11 cellular contexts compared by ENCODE assay signal in genomic region chr1:26094677-26095383, GRCh38. TPM values are rescaled to one million over a fixed set of nuclear protein-coding genes. Genes with fewer than 3 reads are reported as not detected.
DNase-seq lines count a peak whose midpoint lies in the region; ATAC-seq and TF ChIP-seq lines count a peak whose summit lies in the region.
"Had no signal": no experiment of that assay in that cellular context is flagged by ENCODE, and none has a peak within 500 bp of the region (broad histone marks: within the 10 kb centered on the region; RNA-seq: fewer than 3 reads in every experiment).

No MANE protein-coding gene starts in this region.

- no peak for ATAC-seq in GM21576 (IDR thresholded peaks at IDR 0.05; ENCODE audit: unreplicated experiment)
- no peak for ATAC-seq in mucosa of descending colon

- H3K4me3 ChIP-seq in GM23248 (no peak overlapping the region), cardiac muscle cell (no peak overlapping the region), retinal pigment epithelial cell (ENCODE audit: low read length) (no peak overlapping the region), mucosa of descending colon (no peak overlapping the region)
- H3K4me3 ChIP-seq: prostate gland, suprapubic skin had no signal

- no peaks in the 10 kb centered on the region for H3K9me3 Mint-ChIP-seq in activated CD4-positive, alpha-beta T cell treated with anti-CD3 and anti-CD28 coated beads, Interleukin-2, amount 10 ng/mL, durations not matched to agents 7 days and 5 days
- H3K9me3 Mint-ChIP-seq: dendritic cell treated with granulocyte-macrophage colony-stimulating factor and Interleukin-4, amounts not matched to agents 40 ng/mL and 50 ng/mL, for 4 days had no signal

- H3K27ac Mint-ChIP-seq in activated CD4-positive, alpha-beta T cell treated with anti-CD3 and anti-CD28 coated beads, Interleukin-2, amount 10 ng/mL, durations not matched to agents 7 days and 5 days = no peak overlapping the region
- H3K27ac Mint-ChIP-seq: dendritic cell treated with granulocyte-macrophage colony-stimulating factor and Interleukin-4, amounts not matched to agents 40 ng/mL and 50 ng/mL, for 4 days had no signal

- no peak overlapping the region for H3K4me3 Mint-ChIP-seq in activated CD4-positive, alpha-beta T cell treated with anti-CD3 and anti-CD28 coated beads, Interleukin-2, amount 10 ng/mL, durations not matched to agents 7 days and 5 days
- H3K4me3 Mint-ChIP-seq: dendritic cell treated with granulocyte-macrophage colony-stimulating factor and Interleukin-4, amounts not matched to agents 40 ng/mL and 50 ng/mL, for 4 days had no signal

- H3K27me3 Mint-ChIP-seq in activated CD4-positive, alpha-beta T cell treated with anti-CD3 and anti-CD28 coated beads, Interleukin-2, amount 10 ng/mL, durations not matched to agents 7 days and 5 days = peaks cover 37% of the 10 kb centered on the region

- H3K9me2 ChIP-seq in GM23248 (ENCODE audit: insufficient read depth) = no peaks in the 10 kb centered on the region

- peaks cover 18% of the 10 kb centered on the region for H3F3A ChIP-seq in GM23248 (ENCODE audit: insufficient read depth)

- H3K27me3 ChIP-seq in GM23248 (replicated peaks; ENCODE audit: insufficient read depth) (peaks cover 42% of the 10 kb centered on the region), cardiac muscle cell (no peaks in the 10 kb centered on the region)

- H3K9me3 ChIP-seq in GM23248 (ENCODE audit: low read depth) (no peaks in the 10 kb centered on the region), cardiac muscle cell (ENCODE audit: low read depth) (no peaks in the 10 kb centered on the region), mucosa of descending colon (no peaks in the 10 kb centered on the region)
- H3K9me3 ChIP-seq: prostate gland, suprapubic skin had no signal

- H3K27ac ChIP-seq in GM23248 (no peak overlapping the region), cardiac muscle cell (peak overlapping the region; percentile 98)
- H3K27ac ChIP-seq: prostate gland, suprapubic skin had no signal

- 23 to 25% methylated on average over 17 of the region's 17 CpGs for WGBS in GM23248 (ENCODE audit: low coverage in 1 of 2, low lambda C conversion rate in 2 of 2, missing lambda C conversion rate in 2 of 2), 2 experiments

- H3K4me1 Mint-ChIP-seq in activated CD4-positive, alpha-beta T cell treated with anti-CD3 and anti-CD28 coated beads, Interleukin-2, amount 10 ng/mL, durations not matched to agents 7 days and 5 days = peaks cover 9% of the 10 kb centered on the region

- no peaks in the 10 kb centered on the region for H3K36me3 ChIP-seq in GM23248 (ENCODE audit: low read depth)
- no peaks in the 10 kb centered on the region for H3K36me3 ChIP-seq in cardiac muscle cell
- no peaks in the 10 kb centered on the region for H3K36me3 ChIP-seq in mucosa of descending colon (ENCODE audit: low read depth)
- H3K36me3 ChIP-seq: prostate gland, suprapubic skin had no signal

- peak; percentile 29 for TF ChIP-seq CTCF in cardiac muscle cell (IDR thresholded peaks at IDR 0.05; ENCODE audit: low read depth, low read length)
- TF ChIP-seq CTCF in retinal pigment epithelial cell (conservative IDR thresholded peaks at IDR 0.05; ENCODE audit: low read depth, low read length) = peak; percentile 23
- TF ChIP-seq CTCF in mucosa of descending colon (IDR thresholded peaks at IDR 0.05) = no peak

- H3K9ac ChIP-seq in GM23248 = no peak overlapping the region

- H3K36me3 Mint-ChIP-seq in activated CD4-positive, alpha-beta T cell treated with anti-CD3 and anti-CD28 coated beads, Interleukin-2, amount 10 ng/mL, durations not matched to agents 7 days and 5 days (ENCODE audit: low read depth) = no peaks in the 10 kb centered on the region

- CTCF ChIA-PET in activated CD4-positive, alpha-beta T cell treated with anti-CD3 and anti-CD28 coated beads, Interleukin-2, amount 10 ng/mL, durations not matched to agents 7 days and 5 days (lab: Charles Lee) = interaction anchor here (0.7 kb wide), 1 partner anchor 45 kb away, joined by 5 read pairs; no protein-coding TSS in a partner anchor

- H3K4me1 ChIP-seq in GM23248 (ENCODE audit: insufficient read depth) (peaks cover 12% of the 10 kb centered on the region), cardiac muscle cell (ENCODE audit: low read depth) (peaks cover 41% of the 10 kb centered on the region), mucosa of descending colon (ENCODE audit: low read depth) (no peaks in the 10 kb centered on the region)
- H3K4me1 ChIP-seq: prostate gland had no signal

- in situ Hi-C loops in GM23248 (cut with MboI) = no loop called here

- H4K20me1 ChIP-seq in GM23248 (ENCODE audit: insufficient read depth) = no peaks in the 10 kb centered on the region

- intact Hi-C loops in mucosa of descending colon (cut with DNase I, micrococcal nuclease) = no loop called here

- POLR2A ChIA-PET in activated CD4-positive, alpha-beta T cell treated with anti-CD3 and anti-CD28 coated beads, Interleukin-2, amount 10 ng/mL, durations not matched to agents 7 days and 5 days (lab: Charles Lee) = no interaction called here

- H2AFZ ChIP-seq in GM23248 = peak overlapping the region; percentile 66; the same call in 1 of the 2 replicates

- DNase-seq in GM23248 (peak; percentile 18), cardiac muscle cell (ENCODE audit: low read depth in 1 of 2, low spot score in 1 of 2) (peak; percentile 36 to 68), retinal pigment epithelial cell (ENCODE audit: low read depth) (no peak), mucosa of descending colon (no peak)
- DNase-seq in activated CD4-positive, alpha-beta T cell treated with anti-CD3 and anti-CD28 coated beads, Interleukin-2, amount 10 ng/mL, durations not matched to agents 7 days and 5 days = no peak
- DNase-seq in stimulated activated naive CD4-positive, alpha-beta T cell (lab: John Stamatoyannopoulos, UW) = no peak

- no peak overlapping the region for H3K4me2 ChIP-seq in GM23248 (ENCODE audit: unreplicated experiment)

- no peaks in the 10 kb centered on the region for H3K79me2 ChIP-seq in GM23248 (ENCODE audit: insufficient read depth)

TF ChIP-seq in PFSK-1, 5 proteins besides CTCF, POLR2A, EP300 and RAD21:
- TF ChIP-seq FOXP2 (optimal IDR thresholded peaks at IDR 0.05; ENCODE audit: borderline replicate concordance, extremely low read depth, extremely low read length, insufficient read depth) = peak; percentile 33
- no peak for TF ChIP-seq SIN3A (IDR thresholded peaks at IDR 0.05; ENCODE audit: borderline replicate concordance, insufficient read depth, low read length)

RNA-seq across cellular contexts. Expression of gene PDIK1L, which starts 16.8 kb away (rescaled TPM):
- 6.6 and 6.8 TPM in 2 replicates for total RNA-seq in GM23248 (2014; rRNA removed; shearing (Covaris generic))
- polyA plus RNA-seq in GM23248 (2016; fragmentation: Nextera tagmentation; extraction: Ambion mirVana) (2.9 and 3.5 TPM in 2 replicates), cardiac muscle cell (4.2 and 7.1 TPM in 2 replicates)
- polyA plus RNA-seq in PFSK-1 (2012; ENCODE audit: insufficient read length, low read depth) = 4.7 TPM
- total RNA-seq in cardiac muscle cell (3.7 and 8.5 TPM in 2 replicates), mucosa of descending colon (10 to 100 TPM; 12.9 to 17.0 (median 15.0) TPM)
- 10 to 100 TPM; 21.0 to 25.8 TPM for total RNA-seq in activated CD4-positive, alpha-beta T cell treated with anti-CD3 and anti-CD28 coated beads, Interleukin-2, amount 10 ng/mL, durations not matched to agents 7 days and 5 days

RNA-seq across cellular contexts. Expression of gene TRIM63, which starts 27.4 kb away (rescaled TPM):
- total RNA-seq in GM23248 (2014; rRNA removed; shearing (Covaris generic)) = not detected in 2 replicates
- not detected in 2 replicates for polyA plus RNA-seq in GM23248 (2016; fragmentation: Nextera tagmentation; extraction: Ambion mirVana)
- polyA plus RNA-seq in PFSK-1 (2012; ENCODE audit: insufficient read length, low read depth) = not detected
- 29.4 and 39.6 TPM in 2 replicates for total RNA-seq in cardiac muscle cell
- polyA plus RNA-seq in cardiac muscle cell = 25.8 and 32.8 TPM in 2 replicates
- total RNA-seq in activated CD4-positive, alpha-beta T cell treated with anti-CD3 and anti-CD28 coated beads, Interleukin-2, amount 10 ng/mL, durations not matched to agents 7 days and 5 days = under 1 TPM; 0.10 TPM
- total RNA-seq in mucosa of descending colon = under 1 TPM in 2 of 3 donors, not detected in 1; 0.22 TPM

RNA-seq across cellular contexts. Expression of gene SLC30A2, which starts 48.9 kb away (rescaled TPM):
- not detected in 2 replicates for total RNA-seq in GM23248 (2014; rRNA removed; shearing (Covaris generic))
- polyA plus RNA-seq in GM23248 (2016; fragmentation: Nextera tagmentation; extraction: Ambion mirVana) (0.14 TPM in 1 of 2 replicates, not detected in the other), cardiac muscle cell (0.16 and 1.8 TPM in 2 replicates)
- not detected for polyA plus RNA-seq in PFSK-1 (2012; ENCODE audit: insufficient read length, low read depth)
- total RNA-seq in cardiac muscle cell (1.3 and 1.5 TPM in 2 replicates), mucosa of descending colon (under 1 TPM; 0.12 to 0.14 (median 0.13) TPM)
- total RNA-seq in activated CD4-positive, alpha-beta T cell treated with anti-CD3 and anti-CD28 coated beads, Interleukin-2, amount 10 ng/mL, durations not matched to agents 7 days and 5 days = not detected

Comparison
In these comparisons a context has a peak if more than half of its experiments do, and no peak if none do; other contexts are left out.
1. DNase-seq: peak in GM23248 (single experiment) and cardiac muscle cell (2 of 2); none in retinal pigment epithelial cell (single experiment), activated CD4-positive, alpha-beta T cell treated with anti-CD3 and anti-CD28 coated beads, Interleukin-2, amount 10 ng/mL, durations not matched to agents 7 days and 5 days (single experiment), stimulated activated naive CD4-positive, alpha-beta T cell (0 of 6) and mucosa of descending colon (0 of 3).
2. RNA of gene TRIM63, which starts 27.4 kb away (total RNA-seq): 29.4 to 39.6 TPM in cardiac muscle cell; 0.22 TPM in mucosa of descending colon, 0.10 TPM in activated CD4-positive, alpha-beta T cell treated with anti-CD3 and anti-CD28 coated beads, Interleukin-2, amount 10 ng/mL, durations not matched to agents 7 days and 5 days and not detected in GM23248; every median in the first group is over 10 times any median in the second.